ENCODE assay signal across 8 cellular contexts in genomic region chr3:69012111-69012835, GRCh38. TPM values are rescaled to one million over a fixed set of nuclear protein-coding genes. Genes with fewer than 3 reads are reported as not detected.
DNase-seq lines count a peak whose midpoint lies in the region; ATAC-seq and TF ChIP-seq lines count a peak whose summit lies in the region.

No MANE protein-coding gene starts in this region.

- DNase-seq in activated naive CD4-positive, alpha-beta T cell treated with anti-CD3 and anti-CD28 coated beads for 36 hours: no peak
- no peak for DNase-seq in activated naive CD4-positive, alpha-beta T cell treated with Interleukin-2 at 50 U/mL for 16 hours
- peak; percentile 65 to 83 for DNase-seq in breast epithelium (ENCODE audit: low spot score in 2 of 2)
- DNase-seq in left lung: no peak
- peak; percentile 50 to 88 for DNase-seq in tibial artery
- DNase-seq in mesenteric fat pad (ENCODE audit: low spot score): no peak

- TF ChIP-seq POLR2A in breast epithelium (IDR thresholded peaks at IDR 0.05): no peak

- peaks cover 5% of the 10 kb centered on the region for H3K36me3 Mint-ChIP-seq in activated naive CD4-positive, alpha-beta T cell treated with anti-CD3 and anti-CD28 coated beads for 36 hours (ENCODE audit: low read depth)

- H3K4me3 ChIP-seq in breast epithelium: peak overlapping the region; percentile 78 to 95 (median 91)
- peak overlapping the region; percentile 71 for H3K4me3 ChIP-seq in left lung
- H3K4me3 ChIP-seq in tibial artery: peak overlapping the region; percentile 88 to 92

- peak; percentile 3 for ATAC-seq in left lung
- no peak for ATAC-seq in GM18907 (IDR thresholded peaks at IDR 0.05; ENCODE audit: unreplicated experiment)
- no peak for ATAC-seq in GM18519 (IDR thresholded peaks at IDR 0.05; ENCODE audit: low FRiP score, unreplicated experiment)

- H3K4me3 Mint-ChIP-seq in activated naive CD4-positive, alpha-beta T cell treated with anti-CD3 and anti-CD28 coated beads for 36 hours: peak overlapping the region; percentile 78

- intact Hi-C loops in activated naive CD4-positive, alpha-beta T cell treated with anti-CD3 and anti-CD28 coated beads for 36 hours (cut with micrococcal nuclease): loop anchor here (5.0 to 10.0 kb wide), 3 partner anchors 430 to 1995 kb away; partner anchors contain the start of gene SUCLG2
- intact Hi-C loops in breast epithelium (cut with DNase I; ENCODE audit: low total_unique reads) (no loop called here), left lung (cut with DNase I) (no loop called here), tibial artery (cut with DNase I; ENCODE audit: low total_unique reads) (loop anchor here (10.0 kb wide), 1 partner anchor 73 kb away; the partner anchor contains the start of genes ARL6IP5 and UBA3)

- H3K27ac ChIP-seq in breast epithelium (peak overlapping the region; percentile 99), left lung (peak overlapping the region; percentile 96 to 98), tibial artery (peak overlapping the region; percentile 99)

- no peak overlapping the region for H3K27ac Mint-ChIP-seq in activated naive CD4-positive, alpha-beta T cell treated with anti-CD3 and anti-CD28 coated beads for 36 hours

- CTCF ChIA-PET in activated naive CD4-positive, alpha-beta T cell treated with anti-CD3 and anti-CD28 coated beads for 36 hours (lab: Charles Lee): interaction anchor here (0.9 kb wide), 1 partner anchor 12 kb away, joined by 3 read pairs; no protein-coding TSS in a partner anchor

- H3K9me3 Mint-ChIP-seq in activated naive CD4-positive, alpha-beta T cell treated with anti-CD3 and anti-CD28 coated beads for 36 hours: no peaks in the 10 kb centered on the region

- no peaks in the 10 kb centered on the region for H3K27me3 Mint-ChIP-seq in activated naive CD4-positive, alpha-beta T cell treated with anti-CD3 and anti-CD28 coated beads for 36 hours (ENCODE audit: low read depth)

- H3K36me3 ChIP-seq in breast epithelium (no peaks in the 10 kb centered on the region), left lung (peaks cover 0 to 23% of the 10 kb centered on the region in 2 donors), tibial artery (peaks cover 13 to 18% (median 16%) of the 10 kb centered on the region in 3 donors)

- H3K27me3 ChIP-seq in breast epithelium (no peaks in the 10 kb centered on the region), left lung (no peaks in the 10 kb centered on the region), tibial artery (no peaks in the 10 kb centered on the region)

- no peaks in the 10 kb centered on the region for H3K9me3 ChIP-seq in breast epithelium
- H3K9me3 ChIP-seq in left lung: no peaks in the 10 kb centered on the region
- H3K9me3 ChIP-seq in tibial artery: no peaks in the 10 kb centered on the region

- peaks cover 15% of the 10 kb centered on the region for H3K4me1 Mint-ChIP-seq in activated naive CD4-positive, alpha-beta T cell treated with anti-CD3 and anti-CD28 coated beads for 36 hours (ENCODE audit: low read depth)

- peaks cover 0 to 4% of the 10 kb centered on the region in 2 donors for H3K4me1 ChIP-seq in breast epithelium
- H3K4me1 ChIP-seq in left lung: peaks cover 3 to 38% of the 10 kb centered on the region in 2 donors
- peaks cover 0 to 71% (median 33%) of the 10 kb centered on the region in 4 donors for H3K4me1 ChIP-seq in tibial artery

- TF ChIP-seq CTCF in breast epithelium (IDR thresholded peaks at IDR 0.05) (no peak), left lung (IDR thresholded peaks at IDR 0.05) (no peak), tibial artery (IDR thresholded peaks at IDR 0.05) (no peak)

RNA-seq across cellular contexts. Expression of gene EOGT, which starts 1.2 kb away (rescaled TPM):
- total RNA-seq in activated naive CD4-positive, alpha-beta T cell treated with anti-CD3 and anti-CD28 coated beads for 36 hours: 1 to 10 TPM; 4.8 TPM
- total RNA-seq in breast epithelium (10 to 100 TPM; 34.2 to 71.7 (median 58.0) TPM), left lung (10 to 100 TPM; 27.9 to 32.6 TPM), mesenteric fat pad (37.9 TPM)

RNA-seq across cellular contexts. Expression of gene TMF1, which starts 39.9 kb away (rescaled TPM):
- total RNA-seq in activated naive CD4-positive, alpha-beta T cell treated with anti-CD3 and anti-CD28 coated beads for 36 hours: 10 to 100 TPM; 23.3 to 25.2 TPM
- total RNA-seq in breast epithelium (10 to 100 TPM; 33.4 to 61.5 (median 50.1) TPM), left lung (10 to 100 TPM; 38.4 to 40.8 TPM), mesenteric fat pad (32.9 TPM)

Comparison
In these comparisons a context has a peak if more than half of its experiments do, and no peak if none do; other contexts are left out.
1. DNase-seq: peak in breast epithelium (2 of 2) and tibial artery (2 of 2); none in activated naive CD4-positive, alpha-beta T cell treated with anti-CD3 and anti-CD28 coated beads for 36 hours (single experiment), activated naive CD4-positive, alpha-beta T cell treated with Interleukin-2 at 50 U/mL for 16 hours (single experiment), left lung (0 of 2) and mesenteric fat pad (single experiment).
2. intact Hi-C loops: an anchor here in activated naive CD4-positive, alpha-beta T cell treated with anti-CD3 and anti-CD28 coated beads for 36 hours (5.0 to 10.0 kb wide) and tibial artery (10.0 kb wide); none called in breast epithelium and left lung.
3. Peak in every context shown above with its lines, with median percentiles within 50 percentile points of each other: H3K27ac ChIP-seq and H3K4me3 ChIP-seq.